Comparison of ENCODE assay signal across 9 cellular contexts in genomic region chr13:51397262-51397933, GRCh38. TPM values are rescaled to one million over a fixed set of nuclear protein-coding genes. Genes with fewer than 3 reads are reported as not detected.
DNase-seq lines count a peak whose midpoint lies in the region; ATAC-seq and TF ChIP-seq lines count a peak whose summit lies in the region.
"Had no signal": no experiment of that assay in that cellular context is flagged by ENCODE, and none has a peak within 500 bp of the region (broad histone marks: within the 10 kb centered on the region; RNA-seq: fewer than 3 reads in every experiment).

No MANE protein-coding gene starts in this region.

- H3K27ac Mint-ChIP-seq in osteocyte (ENCODE audit: unreplicated experiment) = peak overlapping the region; percentile 64

- peak; percentile 81 for DNase-seq in BJ (ENCODE audit: low read depth)
- DNase-seq in NCI-H69 (lab: John Stamatoyannopoulos, UW) = peak; percentile 10
- DNase-seq in fibroblast of villous mesenchyme (ENCODE audit: low read depth) = peak; percentile 96
- DNase-seq in osteocyte (ENCODE audit: extremely low spot score, unreplicated experiment) = no peak
- no peak for DNase-seq in DMS53 treated with DMSO at 0.1 percent for 48 hours (lab: John Stamatoyannopoulos, UW; ENCODE audit: unreplicated experiment)

- TF ChIP-seq CTCF in BJ (IDR thresholded peaks at IDR 0.05; ENCODE audit: insufficient read depth, low read depth, low read length) = no peak
- TF ChIP-seq CTCF in fibroblast of villous mesenchyme (IDR thresholded peaks at IDR 0.05; ENCODE audit: insufficient read depth, low read depth, low read length) = no peak
- TF ChIP-seq CTCF in osteocyte (IDR thresholded peaks at IDR 0.05) = no peak

- no peaks in the 10 kb centered on the region for H3K27me3 ChIP-seq in BJ (ENCODE audit: control insufficient read depth, insufficient read depth, low read length)

- H3K4me3 ChIP-seq in BJ (ENCODE audit: low read depth, low read length) (no peak overlapping the region), fibroblast of villous mesenchyme (ENCODE audit: low read depth, low read length) (no peak overlapping the region)

- no peaks in the 10 kb centered on the region for H3K27me3 Mint-ChIP-seq in osteocyte (ENCODE audit: unreplicated experiment)
- H3K27me3 Mint-ChIP-seq: central memory CD8-positive, alpha-beta T cell had no signal

- H3K36me3 Mint-ChIP-seq in osteocyte (ENCODE audit: unreplicated experiment) = peaks cover 27% of the 10 kb centered on the region

- ATAC-seq in HG02642 (IDR thresholded peaks at IDR 0.05; ENCODE audit: poor library complexity, unreplicated experiment) (no peak), HG03025 (IDR thresholded peaks at IDR 0.05; ENCODE audit: low FRiP score, unreplicated experiment) (no peak), HG03045 (IDR thresholded peaks at IDR 0.05; ENCODE audit: unreplicated experiment) (no peak)

- H3K9me3 Mint-ChIP-seq in osteocyte (ENCODE audit: unreplicated experiment) = peaks cover 4% of the 10 kb centered on the region
- H3K9me3 Mint-ChIP-seq: central memory CD8-positive, alpha-beta T cell had no signal

- no peaks in the 10 kb centered on the region for H3K36me3 ChIP-seq in BJ (ENCODE audit: control insufficient read depth, insufficient read depth, low read length)

- no peak overlapping the region for H3K4me3 Mint-ChIP-seq in osteocyte (ENCODE audit: unreplicated experiment)
- H3K4me3 Mint-ChIP-seq: central memory CD8-positive, alpha-beta T cell had no signal

- CTCF ChIA-PET in BJ (lab: Yijun Ruan, JAX) = interaction anchor here (1.0 to 1.2 kb wide), 3 partner anchors 9 to 272 kb away, joined by 3 read pairs; no protein-coding TSS in a partner anchor

- POLR2A ChIA-PET in BJ (lab: Charles Lee) = no interaction called here

- peaks cover 24% of the 10 kb centered on the region for H3K4me1 Mint-ChIP-seq in osteocyte (ENCODE audit: unreplicated experiment)

RNA-seq across cellular contexts. Expression of gene INTS6, which starts 55.4 kb away (rescaled TPM):
- 17.2 and 32.0 TPM in 2 replicates for polyA plus RNA-seq in BJ (2011; rRNA removed)
- polyA minus RNA-seq in BJ (2011; rRNA and poly(A)+ RNA removed) = 40.8 and 65.7 TPM in 2 replicates
- total RNA-seq in fibroblast of villous mesenchyme = 48.0 and 69.1 TPM in 2 replicates
- 36.4 and 39.4 TPM in 2 replicates for total RNA-seq in osteocyte

RNA-seq across cellular contexts. Expression of gene SERPINE3, which starts 57.9 kb away (rescaled TPM):
- not detected in 2 replicates for polyA plus RNA-seq in BJ (2011; rRNA removed)
- not detected in 2 replicates for polyA minus RNA-seq in BJ (2011; rRNA and poly(A)+ RNA removed)
- total RNA-seq in fibroblast of villous mesenchyme (not detected in 2 replicates), osteocyte (not detected in 2 replicates)

Comparison
In these comparisons a context has a peak if more than half of its experiments do, and no peak if none do; other contexts are left out.
1. DNase-seq: peak in BJ (single experiment), NCI-H69 (single experiment) and fibroblast of villous mesenchyme (single experiment); none in osteocyte (single experiment) and DMS53 treated with DMSO at 0.1 percent for 48 hours (single experiment).